Comparison of ENCODE assay signal across 32 cellular contexts in genomic region chr6:73631849-73632248, GRCh38. TPM values are rescaled to one million over a fixed set of nuclear protein-coding genes. Genes with fewer than 3 reads are reported as not detected.
DNase-seq lines count a peak whose midpoint lies in the region; ATAC-seq, FAIRE-seq and TF ChIP-seq lines count a peak whose summit lies in the region.
"Had no signal": no experiment of that assay in that cellular context is flagged by ENCODE, and none has a peak within 500 bp of the region (broad histone marks: within the 10 kb centered on the region; RNA-seq: fewer than 3 reads in every experiment).

No MANE protein-coding gene starts in this region.

- peak; percentile 62 for ATAC-seq in foreskin keratinocyte
- ATAC-seq in GM19328 (IDR thresholded peaks at IDR 0.05; ENCODE audit: unreplicated experiment), result no peak
- ATAC-seq: activated CD8-positive, alpha-beta memory T cell treated with anti-CD3 and anti-CD28 coated beads, Interleukin-2, amount 10 ng/mL, durations not matched to agents 7 days and 5 days; K562; stimulated activated memory B cell treated with anti-CD40 and anti-IgM and Interleukin-4, amounts not matched to agents 10 μg/mL and 1 μg/mL and 100 μg/mL, for 72 hours; WTC11 had no signal

- H3K27ac ChIP-seq in AG04450 (ENCODE audit: low read depth, low read length) (no peak overlapping the region), astrocyte (ENCODE audit: low read depth, low read length) (no peak overlapping the region), foreskin keratinocyte (no peak overlapping the region)
- H3K27ac ChIP-seq: spleen had no signal

- peak; percentile 63 for DNase-seq in AG04450 (ENCODE audit: low read depth, low spot score)
- DNase-seq in HFF-Myc (ENCODE audit: extremely low read depth, low read depth), result peak; percentile 19
- DNase-seq in astrocyte (ENCODE audit: low read depth), result peak; percentile 22
- DNase-seq in foreskin keratinocyte, result no peak
- DNase-seq in NCI-H345 treated with DMSO at 0.1 percent for 48 hours (lab: John Stamatoyannopoulos, UW; ENCODE audit: unreplicated experiment), result no peak
- no peak for DNase-seq in NCI-H2196 (lab: John Stamatoyannopoulos, UW; ENCODE audit: unreplicated experiment)
- DNase-seq in AML-193 (lab: John Stamatoyannopoulos, UW), result no peak
- DNase-seq: activated CD4-positive, alpha-beta T cell treated with anti-CD3 and anti-CD28 coated beads, Interleukin-2, amount 50 U/mL, for 1 hour; activated CD8-positive, alpha-beta memory T cell treated with anti-CD3 and anti-CD28 coated beads, Interleukin-2, amount 10 ng/mL, durations not matched to agents 7 days and 5 days; aorta; C1 segment of cervical spinal cord; Caco-2; DMS79 treated with DMSO at 0.1 percent for 48 hours; MM.1S; naive B cell; NCI-H1694; NCI-H2171; NCI-H526 treated with DMSO at 0.1 percent for 48 hours; occipital lobe; spleen; stimulated activated CD4-positive, alpha-beta T cell treated with anti-CD3 and anti-CD28 coated beads, Interleukin-2, amount 100 ng/mL, for 48 hours had no signal

- no peaks in the 10 kb centered on the region for H4K20me1 ChIP-seq in astrocyte (ENCODE audit: insufficient read depth, low read length)

- H2AFZ ChIP-seq in astrocyte (ENCODE audit: low read depth, low read length), result no peak overlapping the region

- peaks cover 20% of the 10 kb centered on the region for H3K36me3 Mint-ChIP-seq in astrocyte (ENCODE audit: low read depth, unreplicated experiment)

- no peak for FAIRE-seq in astrocyte (lab: Jason Lieb, UNC)
- FAIRE-seq: frontal cortex, GM12891, K562 had no signal

- CTCF ChIA-PET in AG04450 (lab: Charles Lee), result interaction anchor here (0.8 to 2.7 kb wide), 6 partner anchors 16 to 111 kb away, joined by 3 to 9 read pairs (median 4); no protein-coding TSS in a partner anchor

- peaks cover 5% of the 10 kb centered on the region for H3K4me1 Mint-ChIP-seq in astrocyte (ENCODE audit: low read depth, unreplicated experiment)
- H3K4me1 Mint-ChIP-seq: activated CD8-positive, alpha-beta memory T cell treated with anti-CD3 and anti-CD28 coated beads, Interleukin-2, amount 10 ng/mL, durations not matched to agents 7 days and 5 days; activated naive CD4-positive, alpha-beta T cell treated with anti-CD3 and anti-CD28 coated beads, Interleukin-2, amount 50 U/mL, for 24 hours; memory B cell; naive B cell; stimulated activated memory B cell treated with anti-CD40 and anti-IgM and Interleukin-4, amounts not matched to agents 10 μg/mL and 1 μg/mL and 100 μg/mL, for 72 hours; WTC11 had no signal

- H3K27ac Mint-ChIP-seq in astrocyte (ENCODE audit: unreplicated experiment), result peak overlapping the region; percentile 34
- H3K27ac Mint-ChIP-seq: activated CD8-positive, alpha-beta memory T cell treated with anti-CD3 and anti-CD28 coated beads, Interleukin-2, amount 10 ng/mL, durations not matched to agents 7 days and 5 days; activated naive CD4-positive, alpha-beta T cell treated with anti-CD3 and anti-CD28 coated beads, Interleukin-2, amount 50 U/mL, for 24 hours; activated T-helper 1 cell treated with anti-CD3 and anti-CD28 coated beads, Interleukin-12 subunit alpha, Interleukin-12 subunit beta, Interleukin-2, Interleukin-4 antibody, amounts not matched to agents 30 ng/mL and 10 ng/mL and 1 ng/mL, durations not matched to agents 14 hours and 24 hours and 36 hours; memory B cell; stimulated activated memory B cell treated with anti-CD40 and anti-IgM and Interleukin-4, amounts not matched to agents 10 μg/mL and 1 μg/mL and 100 μg/mL, for 72 hours had no signal

- no peaks in the 10 kb centered on the region for H3K4me1 ChIP-seq in astrocyte (ENCODE audit: insufficient read depth, low read length)
- H3K4me1 ChIP-seq in foreskin keratinocyte, result no peaks in the 10 kb centered on the region
- H3K4me1 ChIP-seq: Caco-2, HAP-1, spleen had no signal

- TF ChIP-seq CTCF in AG04450 (IDR thresholded peaks at IDR 0.05; ENCODE audit: low read depth, low read length) (no peak), HFF-Myc (IDR thresholded peaks at IDR 0.05; ENCODE audit: low read depth, low read length, missing control alignments) (no peak), astrocyte (IDR thresholded peaks at IDR 0.05; ENCODE audit: insufficient read depth, low read depth, low read length) (no peak), foreskin keratinocyte (conservative IDR thresholded peaks at IDR 0.05) (no peak)

- no peak overlapping the region for H3K9ac ChIP-seq in astrocyte (ENCODE audit: low read length)

- no peaks in the 10 kb centered on the region for H3K79me2 ChIP-seq in astrocyte (ENCODE audit: insufficient read depth, low read length)

- H3K27me3 ChIP-seq in AG04450 (ENCODE audit: control insufficient read depth, insufficient read depth, low read length), result no peaks in the 10 kb centered on the region
- H3K27me3 ChIP-seq in astrocyte (ENCODE audit: insufficient read depth, low read length), result no peaks in the 10 kb centered on the region
- H3K27me3 ChIP-seq in foreskin keratinocyte, result no peaks in the 10 kb centered on the region
- H3K27me3 ChIP-seq: spleen had no signal

- H3K4me3 Mint-ChIP-seq in astrocyte (ENCODE audit: unreplicated experiment), result no peak overlapping the region
- H3K4me3 Mint-ChIP-seq: activated CD8-positive, alpha-beta memory T cell treated with anti-CD3 and anti-CD28 coated beads, Interleukin-2, amount 10 ng/mL, durations not matched to agents 7 days and 5 days; activated naive CD4-positive, alpha-beta T cell treated with anti-CD3 and anti-CD28 coated beads, Interleukin-2, amount 50 U/mL, for 24 hours; activated T-helper 1 cell treated with anti-CD3 and anti-CD28 coated beads, Interleukin-12 subunit alpha, Interleukin-12 subunit beta, Interleukin-2, Interleukin-4 antibody, amounts not matched to agents 30 ng/mL and 10 ng/mL and 1 ng/mL, durations not matched to agents 14 hours and 24 hours and 36 hours; central memory CD8-positive, alpha-beta T cell; memory B cell; naive B cell; stimulated activated memory B cell treated with anti-CD40 and anti-IgM and Interleukin-4, amounts not matched to agents 10 μg/mL and 1 μg/mL and 100 μg/mL, for 72 hours; WTC11 had no signal

- H3K36me3 ChIP-seq in astrocyte (ENCODE audit: insufficient read depth, low read length), result peaks cover 15% of the 10 kb centered on the region

- no peak overlapping the region for H3K4me2 ChIP-seq in astrocyte (ENCODE audit: low read length)

- no peaks in the 10 kb centered on the region for H3K27me3 Mint-ChIP-seq in astrocyte (ENCODE audit: low read depth, unreplicated experiment)
- H3K27me3 Mint-ChIP-seq: activated CD8-positive, alpha-beta memory T cell treated with anti-CD3 and anti-CD28 coated beads, Interleukin-2, amount 10 ng/mL, durations not matched to agents 7 days and 5 days; activated naive CD4-positive, alpha-beta T cell treated with anti-CD3 and anti-CD28 coated beads, Interleukin-2, amount 50 U/mL, for 24 hours; central memory CD8-positive, alpha-beta T cell; memory B cell; naive B cell; stimulated activated memory B cell treated with anti-CD40 and anti-IgM and Interleukin-4, amounts not matched to agents 10 μg/mL and 1 μg/mL and 100 μg/mL, for 72 hours had no signal

- POLR2A ChIA-PET in AG04450 (lab: Yijun Ruan, JAX), result interaction anchor here (0.9 to 2.1 kb wide), 3 partner anchors 22 to 116 kb away, joined by 5 to 10 read pairs (median 8); partner anchors contain the start of genes EEF1A1 and SLC17A5

- no peak overlapping the region for H3K4me3 ChIP-seq in AG04450 (ENCODE audit: low read depth, low read length)
- H3K4me3 ChIP-seq in HFF-Myc (replicated peaks; ENCODE audit: low read depth, low read length), result no peak overlapping the region
- no peak overlapping the region for H3K4me3 ChIP-seq in astrocyte (ENCODE audit: insufficient read depth, low read depth, low read length)
- H3K4me3 ChIP-seq: HAP-1, K562, spleen had no signal

- no peaks in the 10 kb centered on the region for H3K9me3 Mint-ChIP-seq in astrocyte (ENCODE audit: unreplicated experiment)
- H3K9me3 Mint-ChIP-seq: activated naive CD4-positive, alpha-beta T cell treated with anti-CD3 and anti-CD28 coated beads, Interleukin-2, amount 50 U/mL, for 24 hours; activated T-helper 1 cell treated with anti-CD3 and anti-CD28 coated beads, Interleukin-12 subunit alpha, Interleukin-12 subunit beta, Interleukin-2, Interleukin-4 antibody, amounts not matched to agents 30 ng/mL and 10 ng/mL and 1 ng/mL, durations not matched to agents 14 hours and 24 hours and 36 hours; central memory CD8-positive, alpha-beta T cell; memory B cell; naive B cell; stimulated activated memory B cell treated with anti-CD40 and anti-IgM and Interleukin-4, amounts not matched to agents 10 μg/mL and 1 μg/mL and 100 μg/mL, for 72 hours; WTC11 had no signal

- H3K9me3 ChIP-seq in AG04450 (ENCODE audit: control insufficient read depth, insufficient read depth, low read length), result no peaks in the 10 kb centered on the region
- H3K9me3 ChIP-seq in astrocyte (ENCODE audit: insufficient read depth, low read depth, low read length), result no peaks in the 10 kb centered on the region
- H3K9me3 ChIP-seq: Caco-2, HAP-1, spleen had no signal

RNA-seq across cellular contexts. Expression of gene SLC17A5, which starts 21.9 kb away (rescaled TPM):
- polyA plus RNA-seq in AG04450 (2011; rRNA removed) (25.9 and 34.0 TPM in 2 replicates), foreskin keratinocyte (3.3 and 3.4 TPM in 2 replicates)
- 30.1 and 40.9 TPM in 2 replicates for polyA minus RNA-seq in AG04450 (2011; rRNA and poly(A)+ RNA removed)
- total RNA-seq in astrocyte (25.5 and 30.6 TPM in 2 replicates), foreskin keratinocyte (5.7 and 6.5 TPM in 2 replicates)

Comparison
In these comparisons a context has a peak if more than half of its experiments do, and no peak if none do; other contexts are left out.
1. DNase-seq: peak in AG04450 (single experiment), HFF-Myc (single experiment) and astrocyte (single experiment); none in foreskin keratinocyte (0 of 2), NCI-H345 treated with DMSO at 0.1 percent for 48 hours (single experiment), NCI-H2196 (single experiment) and AML-193 (0 of 2).